ENCODE assay signal across 38 cellular contexts in the genomic region with DNA sequence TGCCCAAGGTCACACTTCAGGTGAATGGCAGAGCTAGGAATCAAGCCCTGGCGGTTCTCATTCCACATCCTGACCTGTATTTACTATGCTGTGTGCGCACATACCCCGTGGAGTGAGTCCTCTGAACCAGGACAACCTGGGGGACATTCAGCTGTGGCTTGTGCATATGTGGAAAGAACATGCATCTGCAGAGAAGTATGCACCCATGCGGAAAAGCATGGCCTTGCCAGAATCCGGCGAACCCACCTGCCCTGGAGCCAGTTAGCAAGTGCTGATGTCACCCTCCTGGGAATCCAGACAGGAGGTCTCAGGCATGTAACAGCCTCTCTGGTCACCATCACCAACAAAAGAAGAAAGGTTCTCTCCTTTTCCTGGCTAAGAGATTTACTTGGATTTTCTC. TPM values are rescaled to one million over a fixed set of nuclear protein-coding genes. Genes with fewer than 3 reads are reported as not detected.
DNase-seq lines count a peak whose midpoint lies in the region; ATAC-seq and TF ChIP-seq lines count a peak whose summit lies in the region.
"Had no signal": no experiment of that assay in that cellular context is flagged by ENCODE, and none has a peak within 500 bp of the region (broad histone marks: within the 10 kb centered on the region; RNA-seq: fewer than 3 reads in every experiment).

No MANE protein-coding gene starts in this region.

- no peak for DNase-seq in CD8-positive, alpha-beta T cell
- no peak for DNase-seq in immature natural killer cell
- peak; percentile 60 for DNase-seq in osteoblast (ENCODE audit: insufficient read length, low spot score, missing footprints)
- no peak for DNase-seq in MM.1S
- DNase-seq: activated CD4-positive, alpha-beta T cell treated with anti-CD3 and anti-CD28 coated beads for 48 hours; activated effector memory CD4-positive, alpha-beta T cell treated with Interleukin-2 at 50 U/mL for 16 hours; activated naive CD8-positive, alpha-beta T cell treated with anti-CD3 and anti-CD28 coated beads, Interleukin-2, amount 10 ng/mL, durations not matched to agents 7 days and 5 days; activated T-cell treated with anti-CD3 and anti-CD28 coated beads, Interleukin-2, amount 50 U/mL, for 1 hour; caudate nucleus; DND-41; effector CD8-positive, alpha-beta T cell; glutamatergic neuron; H9; midbrain; naive B cell; NCI-H1436 treated with DMSO at 0.1 percent for 48 hours; NCI-H446 treated with DMSO at 0.1 percent for 48 hours; NCI-H82; ovary; SW 1271; T1000; upper lobe of right lung had no signal

- no peaks in the 10 kb centered on the region for H3K9me2 ChIP-seq in MM.1S (replicated peaks; ENCODE audit: insufficient read depth, low read length)

- H3K36me3 ChIP-seq in CD8-positive, alpha-beta T cell (ENCODE audit: insufficient read depth, low read length) = no peaks in the 10 kb centered on the region
- H3K36me3 ChIP-seq in HEK293 (ENCODE audit: control insufficient read depth in 2 of 2, insufficient read depth in 1 of 2, low read length in 2 of 2) (peaks cover 5 to 8% of the 10 kb centered on the region in 2 experiments; a peak in 2 of 3 replicates), osteoblast (ENCODE audit: insufficient read depth, low read length) (no peaks in the 10 kb centered on the region), MM.1S (replicated peaks; ENCODE audit: insufficient read depth, low read length) (no peaks in the 10 kb centered on the region)
- H3K36me3 ChIP-seq: ascending aorta, ovary, upper lobe of right lung had no signal

- H3K36me3 Mint-ChIP-seq in CD8-positive, alpha-beta T cell = peaks cover 3% of the 10 kb centered on the region
- H3K36me3 Mint-ChIP-seq in immature natural killer cell = peaks cover 0 to 18% (median 9%) of the 10 kb centered on the region in 3 donors

- no peak overlapping the region for H3K27ac ChIP-seq in CD8-positive, alpha-beta T cell (ENCODE audit: low read depth, low read length)
- H3K27ac ChIP-seq in HEK293 (ENCODE audit: extremely low read depth, low read depth, low read length) (no peak overlapping the region), osteoblast (ENCODE audit: low read depth, low read length) (no peak overlapping the region), MM.1S (ENCODE audit: low read length) (no peak overlapping the region)
- H3K27ac ChIP-seq: ascending aorta, C4-2B, coronary artery, ovary, upper lobe of right lung, VCaP had no signal

- H3K4me2 ChIP-seq in osteoblast (ENCODE audit: insufficient read depth, low read length) = no peak overlapping the region
- no peak overlapping the region for H3K4me2 ChIP-seq in MM.1S (ENCODE audit: low read depth, low read length)

- H4K20me1 ChIP-seq in osteoblast (ENCODE audit: insufficient read depth, low read length) = peaks cover 5% of the 10 kb centered on the region
- no peaks in the 10 kb centered on the region for H4K20me1 ChIP-seq in MM.1S (ENCODE audit: insufficient read depth, low read length)

- no peak for ATAC-seq in CD8-positive, alpha-beta T cell
- ATAC-seq in GM19324 (IDR thresholded peaks at IDR 0.05; ENCODE audit: low FRiP score, unreplicated experiment) (no peak), HG02884 (IDR thresholded peaks at IDR 0.05; ENCODE audit: unreplicated experiment) (no peak)
- ATAC-seq in activated CD4-positive, CD25-positive, alpha-beta regulatory T cell treated with anti-CD3 and anti-CD28 coated beads, Interleukin-2, amount 50 U/mL, for 24 hours = no peak
- ATAC-seq: stimulated activated effector memory CD8-positive, alpha-beta T cell treated with anti-CD3 and anti-CD28 coated beads, Interleukin-12 subunit alpha, Interleukin-12 subunit beta, amount 100 ng/mL, for 72 hours had no signal

- POLR2A ChIA-PET in CD8-positive, alpha-beta T cell (lab: Charles Lee) = no interaction called here
- POLR2A ChIA-PET in HEK293 (lab: Yijun Ruan, JAX) = interaction anchor here (1.0 to 4.1 kb wide), 3 partner anchors 7 to 155 kb away, joined by 3 to 19 read pairs (median 4); a partner anchor contains a TSS

- no peaks in the 10 kb centered on the region for H3F3A ChIP-seq in MM.1S (ENCODE audit: insufficient read depth, low read length)

- H3K4me3 ChIP-seq in CD8-positive, alpha-beta T cell (ENCODE audit: low read depth, low read length) = no peak overlapping the region
- H3K4me3 ChIP-seq in HEK293 (ENCODE audit: low read depth, low read length) = no peak overlapping the region
- no peak overlapping the region for H3K4me3 ChIP-seq in osteoblast (ENCODE audit: insufficient read depth, low read length)
- H3K4me3 ChIP-seq in MM.1S (ENCODE audit: low read length) = no peak overlapping the region
- H3K4me3 ChIP-seq: coronary artery, ovary, upper lobe of right lung had no signal

- intact Hi-C loops in CD8-positive, alpha-beta T cell (cut with DNase I, micrococcal nuclease) = no loop called here

- H2AFZ ChIP-seq in osteoblast (ENCODE audit: low read length) (no peak overlapping the region), MM.1S (ENCODE audit: low read length) (no peak overlapping the region)

- H3K9ac ChIP-seq in MM.1S (ENCODE audit: low read length) = no peak overlapping the region

- CTCF ChIA-PET in CD8-positive, alpha-beta T cell (lab: Charles Lee) = interaction anchor here (0.7 to 1.4 kb wide), 4 partner anchors 14 to 75 kb away, joined by 3 to 4 read pairs (median 3); no protein-coding TSS in a partner anchor
- CTCF ChIA-PET in HEK293 (lab: Yijun Ruan, JAX) = interaction anchor here (1.0 to 2.1 kb wide), 3 partner anchors 11 to 75 kb away, joined by 3 to 11 read pairs (median 4); no protein-coding TSS in a partner anchor

- no peaks in the 10 kb centered on the region for H3K9me3 Mint-ChIP-seq in CD8-positive, alpha-beta T cell
- no peaks in the 10 kb centered on the region for H3K9me3 Mint-ChIP-seq in immature natural killer cell
- H3K9me3 Mint-ChIP-seq: activated naive CD8-positive, alpha-beta T cell treated with anti-CD3 and anti-CD28 coated beads, Interleukin-2, amount 10 ng/mL, durations not matched to agents 7 days and 5 days; H9; naive B cell; stimulated activated effector memory CD8-positive, alpha-beta T cell treated with anti-CD3 and anti-CD28 coated beads, Interleukin-12 subunit alpha, Interleukin-12 subunit beta, amount 100 ng/mL, for 72 hours had no signal

- no peaks in the 10 kb centered on the region for H3K27me3 Mint-ChIP-seq in CD8-positive, alpha-beta T cell (ENCODE audit: low read depth)
- H3K27me3 Mint-ChIP-seq in immature natural killer cell (ENCODE audit: low read depth in 3 of 3) = peaks cover 2 to 3% (median 2%) of the 10 kb centered on the region in 3 donors

- no peaks in the 10 kb centered on the region for H3K27me3 ChIP-seq in CD8-positive, alpha-beta T cell (ENCODE audit: insufficient read depth, low read length)
- H3K27me3 ChIP-seq in osteoblast (ENCODE audit: insufficient read depth, low read length) (peaks cover 4% of the 10 kb centered on the region), MM.1S (replicated peaks; ENCODE audit: insufficient read depth, low read length) (no peaks in the 10 kb centered on the region)
- H3K27me3 ChIP-seq: ascending aorta, ovary, upper lobe of right lung had no signal

- peaks cover 23% of the 10 kb centered on the region for H3K4me1 Mint-ChIP-seq in CD8-positive, alpha-beta T cell (ENCODE audit: low read depth)
- H3K4me1 Mint-ChIP-seq in immature natural killer cell = peaks cover 12 to 16% of the 10 kb centered on the region in 2 donors

- H3K79me2 ChIP-seq in osteoblast (ENCODE audit: insufficient read depth, low read length) (no peaks in the 10 kb centered on the region), MM.1S (ENCODE audit: low read length) (no peaks in the 10 kb centered on the region)

- peak overlapping the region; percentile 78 for H3K4me3 Mint-ChIP-seq in CD8-positive, alpha-beta T cell
- peak overlapping the region in 3 of 5 donors; percentile 27 to 76 (median 72) for H3K4me3 Mint-ChIP-seq in immature natural killer cell
- H3K4me3 Mint-ChIP-seq: activated naive CD8-positive, alpha-beta T cell treated with anti-CD3 and anti-CD28 coated beads, Interleukin-2, amount 10 ng/mL, durations not matched to agents 7 days and 5 days had no signal

- H3K27ac Mint-ChIP-seq in CD8-positive, alpha-beta T cell = no peak overlapping the region
- H3K27ac Mint-ChIP-seq in immature natural killer cell = peak overlapping the region in 1 of 6 donors; percentile 26
- H3K27ac Mint-ChIP-seq: activated naive CD8-positive, alpha-beta T cell treated with anti-CD3 and anti-CD28 coated beads, Interleukin-2, amount 10 ng/mL, durations not matched to agents 7 days and 5 days; H9; stimulated activated effector memory CD8-positive, alpha-beta T cell treated with anti-CD3 and anti-CD28 coated beads, Interleukin-12 subunit alpha, Interleukin-12 subunit beta, amount 100 ng/mL, for 72 hours had no signal

- no peak for TF ChIP-seq CTCF in CD8-positive, alpha-beta T cell (IDR thresholded peaks at IDR 0.05)
- TF ChIP-seq CTCF in HEK293 (tag by site-specific recombination; IDR thresholded peaks at IDR 0.05) (no peak), osteoblast (IDR thresholded peaks at IDR 0.05; ENCODE audit: extremely low read depth, low read depth, low read length) (no peak), MM.1S (IDR thresholded peaks at IDR 0.05; ENCODE audit: low read length) (no peak)

- H3K9me3 ChIP-seq in CD8-positive, alpha-beta T cell (ENCODE audit: low read length) = no peaks in the 10 kb centered on the region
- H3K9me3 ChIP-seq in HEK293 (ENCODE audit: control insufficient read depth, insufficient read depth, low read depth, low read length) (no peaks in the 10 kb centered on the region), osteoblast (ENCODE audit: low read depth, low read length) (no peaks in the 10 kb centered on the region), MM.1S (replicated peaks; ENCODE audit: insufficient read depth, low read length) (no peaks in the 10 kb centered on the region)
- H3K9me3 ChIP-seq: ascending aorta, ovary, upper lobe of right lung had no signal

- H3K4me1 ChIP-seq in CD8-positive, alpha-beta T cell (ENCODE audit: insufficient read depth, low read length) = peaks cover 13% of the 10 kb centered on the region
- H3K4me1 ChIP-seq in HEK293 (ENCODE audit: control insufficient read depth, insufficient read depth, low read length) = peaks cover 18% of the 10 kb centered on the region
- peaks cover 6% of the 10 kb centered on the region for H3K4me1 ChIP-seq in osteoblast (ENCODE audit: insufficient read depth, low read length)
- no peaks in the 10 kb centered on the region for H3K4me1 ChIP-seq in MM.1S (ENCODE audit: low read length)

TF ChIP-seq in HEK293, 187 proteins besides CTCF, POLR2A, EP300 and RAD21 (continues in another document):
- TF ChIP-seq ZNF624 (tag by site-specific recombination; IDR thresholded peaks at IDR 0.05) (no peak), ZNF544 (tag by site-specific recombination; IDR thresholded peaks at IDR 0.05) (no peak), ZNF274 (IDR thresholded peaks at IDR 0.05; ENCODE audit: low read length) (no peak), ZNF274 (tag by site-specific recombination; IDR thresholded peaks at IDR 0.05; ENCODE audit: borderline replicate concordance) (no peak)

RNA-seq across cellular contexts. Expression of a gene that starts 1.9 kb away (rescaled TPM):
- total RNA-seq in CD8-positive, alpha-beta T cell = under 1 TPM; 0.16 to 0.22 TPM
- polyA plus RNA-seq in immature natural killer cell = not detected
- total RNA-seq in osteoblast = 2.7 and 4.0 TPM in 2 replicates

RNA-seq across cellular contexts. Expression of a gene that starts 19.7 kb away (rescaled TPM):
- total RNA-seq in CD8-positive, alpha-beta T cell = under 1 TPM; 0.17 to 0.27 TPM
- not detected for polyA plus RNA-seq in immature natural killer cell
- total RNA-seq in osteoblast = not detected in 2 replicates
- total RNA-seq: ascending aorta, epithelial cell of proximal tubule, H9, HepG2, skeletal muscle tissue, upper lobe of right lung had no signal
- polyA plus RNA-seq: AG04450, HepG2 had no signal

RNA-seq across cellular contexts. Expression of a gene that starts 27.3 kb away (rescaled TPM):
- total RNA-seq in CD8-positive, alpha-beta T cell = not detected
- under 1 TPM in 2 of 3 donors, not detected in 1; 0.28 to 0.34 TPM for polyA plus RNA-seq in immature natural killer cell
- not detected in 2 replicates for total RNA-seq in osteoblast
- total RNA-seq: activated CD8-positive, alpha-beta memory T cell treated with anti-CD3 and anti-CD28 coated beads for 36 hours; activated naive CD8-positive, alpha-beta T cell treated with anti-CD3 and anti-CD28 coated beads, Interleukin-2, amount 10 ng/mL, durations not matched to agents 7 days and 5 days; ascending aorta; H9; HepG2; lower leg skin; ovary; skeletal muscle tissue; subcutaneous adipose tissue; upper lobe of right lung had no signal
- polyA plus RNA-seq: AG04450, HepG2, ovary had no signal
